9 cellular contexts compared by ENCODE assay signal in the genomic region with DNA sequence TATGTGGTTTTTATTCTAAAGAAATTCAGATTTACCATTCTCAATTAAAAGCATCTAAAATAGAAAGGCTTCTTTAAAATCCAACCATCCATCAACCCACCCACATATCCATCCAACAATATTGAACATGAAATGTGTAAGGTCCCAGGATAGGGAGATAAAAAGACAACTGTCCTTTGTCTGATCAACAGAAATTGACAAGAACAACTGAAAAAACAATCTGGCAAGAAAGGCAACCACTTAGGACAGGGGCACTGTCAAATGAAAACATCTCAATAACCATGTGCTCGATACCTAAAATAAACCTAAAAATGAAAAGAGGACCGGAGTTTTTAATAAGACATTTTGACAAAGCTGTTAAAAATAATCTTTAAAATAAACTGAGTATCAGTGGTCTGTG.
"Had no signal": no experiment of that assay in that cellular context is flagged by ENCODE, and none has a peak within 500 bp of the region (broad histone marks: within the 10 kb centered on the region; RNA-seq: fewer than 3 reads in every experiment).

No MANE protein-coding gene starts in this region.

- H3K4me1 ChIP-seq: HAP-1 had no signal

- H3K36me3 ChIP-seq: HAP-1 had no signal

- H3K9me3 ChIP-seq: HAP-1 had no signal

- H2AFZ ChIP-seq: GM23248, GM23338 had no signal

- H3K27ac ChIP-seq: GM23248 had no signal

- H3K4me3 ChIP-seq: GM23248, GM23338, HAP-1 had no signal

- H3K9ac ChIP-seq: GM23248 had no signal

- ATAC-seq: GM23338, HCT116 had no signal

- DNase-seq: GM23248, GOT3, H7, H9, HCEC 1CT, HFFc6 had no signal

- H3K4me2 ChIP-seq: GM23338 had no signal
